In genomic region chr9:5783982-5784381, GRCh38 we compare ENCODE assay signal across 31 cellular contexts. TPM values are rescaled to one million over a fixed set of nuclear protein-coding genes. Genes with fewer than 3 reads are reported as not detected.
A peak's percentile ranks its signal among the peaks of the same experiment; 100 is the strongest.
DNase-seq lines count a peak whose midpoint lies in the region; ATAC-seq, FAIRE-seq and TF ChIP-seq lines count a peak whose summit lies in the region.
"Had no signal": no experiment of that assay in that cellular context is flagged by ENCODE, and none has a peak within 500 bp of the region (broad histone marks: within the 10 kb centered on the region; RNA-seq: fewer than 3 reads in every experiment).

No MANE protein-coding gene starts in this region.

- H3K4me1 ChIP-seq in small intestine (ENCODE audit: control insufficient read depth in 2 of 2, insufficient read depth in 1 of 2, low read depth in 1 of 2, low read length in 1 of 2) (no peaks in the 10 kb centered on the region), BE2C (no peaks in the 10 kb centered on the region)
- H3K4me1 ChIP-seq: foreskin keratinocyte, suprapubic skin had no signal

- POLR2A ChIA-PET in T-cell (lab: Charles Lee) = no interaction called here

- H3K4me3 Mint-ChIP-seq in activated naive CD8-positive, alpha-beta T cell = no peak overlapping the region
- H3K4me3 Mint-ChIP-seq in activated naive CD8-positive, alpha-beta T cell treated with anti-CD3 and anti-CD28 coated beads for 36 hours = no peak overlapping the region
- H3K4me3 Mint-ChIP-seq in T-cell = no peak overlapping the region
- H3K4me3 Mint-ChIP-seq: activated naive CD4-positive, alpha-beta T cell treated with anti-CD3 and anti-CD28 coated beads, Interleukin-2, amount 50 U/mL, for 24 hours; dendritic cell treated with granulocyte-macrophage colony-stimulating factor and Interleukin-4, amounts not matched to agents 40 ng/mL and 50 ng/mL, for 4 days had no signal

- peak overlapping the region; percentile 41 for H3K27ac Mint-ChIP-seq in activated naive CD8-positive, alpha-beta T cell
- H3K27ac Mint-ChIP-seq in activated naive CD8-positive, alpha-beta T cell treated with anti-CD3 and anti-CD28 coated beads for 36 hours = no peak overlapping the region
- peak overlapping the region; percentile 24 to 41 for H3K27ac Mint-ChIP-seq in T-cell
- H3K27ac Mint-ChIP-seq: activated naive CD4-positive, alpha-beta T cell treated with anti-CD3 and anti-CD28 coated beads, Interleukin-2, amount 50 U/mL, for 24 hours; activated T-helper 2 cell treated with anti-CD3 and anti-CD28 coated beads, Interferon-gamma antibody, Interleukin-2, Interleukin-4, amounts not matched to agents 10 μg/mL and 5 μg/mL and 100 μg/mL, durations not matched to agents 14 hours and 24 hours and 36 hours; dendritic cell treated with granulocyte-macrophage colony-stimulating factor and Interleukin-4, amounts not matched to agents 40 ng/mL and 50 ng/mL, for 4 days had no signal

- intact Hi-C loops in left colon (cut with DNase I, micrococcal nuclease) = no loop called here

- H3K27me3 ChIP-seq in small intestine (ENCODE audit: control insufficient read depth in 2 of 2, insufficient read depth in 2 of 2, low read length in 2 of 2) (no peaks in the 10 kb centered on the region), BE2C (no peaks in the 10 kb centered on the region)
- H3K27me3 ChIP-seq: foreskin keratinocyte, hepatocyte, right atrium auricular region, suprapubic skin had no signal

- H3K9me3 ChIP-seq in small intestine (ENCODE audit: control insufficient read depth, low read depth) = no peaks in the 10 kb centered on the region
- H3K9me3 ChIP-seq in BE2C = no peaks in the 10 kb centered on the region
- H3K9me3 ChIP-seq: suprapubic skin had no signal

- peaks cover 23% of the 10 kb centered on the region for H3K4me1 Mint-ChIP-seq in activated naive CD8-positive, alpha-beta T cell (ENCODE audit: low read depth)
- peaks cover 16% of the 10 kb centered on the region for H3K4me1 Mint-ChIP-seq in activated naive CD8-positive, alpha-beta T cell treated with anti-CD3 and anti-CD28 coated beads for 36 hours
- peaks cover 5 to 9% (median 6%) of the 10 kb centered on the region in 3 donors for H3K4me1 Mint-ChIP-seq in T-cell

- DNase-seq in activated naive CD8-positive, alpha-beta T cell treated with anti-CD3 and anti-CD28 coated beads for 36 hours = no peak
- DNase-seq in T-cell = no peak
- DNase-seq in left colon = no peak
- DNase-seq in small intestine = peak; percentile 13
- no peak for DNase-seq in BE2C
- no peak for DNase-seq in COLO829 (ENCODE audit: low spot score)
- DNase-seq in middle frontal gyrus (ENCODE audit: extremely low spot score, low spot score) = no peak
- DNase-seq: activated CD4-positive, alpha-beta T cell treated with anti-CD3 and anti-CD28 coated beads for 4 hours; activated CD8-positive, alpha-beta memory T cell treated with anti-CD3 and anti-CD28 coated beads for 24 hours; activated T-cell treated with anti-CD3 and anti-CD28 coated beads for 4 hours; Calu3; caudate nucleus; DMS79; foreskin keratinocyte; GDM1; mammary epithelial cell; NCI-H1105; NCI-H187; NCI-H510A; stimulated activated CD4-positive, alpha-beta T cell treated with anti-CD3 and anti-CD28 coated beads, Interleukin-1b, Interleukin-23, amount 100 ng/mL, for 48 hours; stimulated activated naive CD4-positive, alpha-beta T cell treated with Interleukin-2 at 50 U/mL for 16 hours had no signal

- H3K4me3 ChIP-seq in small intestine (ENCODE audit: low read depth in 1 of 2, low read length in 2 of 2) (no peak overlapping the region), BE2C (ENCODE audit: low read depth, low read length) (no peak overlapping the region)
- H3K4me3 ChIP-seq: hepatocyte, right atrium auricular region, suprapubic skin had no signal

- H3K27me3 Mint-ChIP-seq in activated naive CD8-positive, alpha-beta T cell = no peaks in the 10 kb centered on the region
- H3K27me3 Mint-ChIP-seq in activated naive CD8-positive, alpha-beta T cell treated with anti-CD3 and anti-CD28 coated beads for 36 hours = no peaks in the 10 kb centered on the region
- H3K27me3 Mint-ChIP-seq in T-cell = no peaks in the 10 kb centered on the region
- H3K27me3 Mint-ChIP-seq: activated naive CD4-positive, alpha-beta T cell treated with anti-CD3 and anti-CD28 coated beads, Interleukin-2, amount 50 U/mL, for 24 hours; dendritic cell treated with granulocyte-macrophage colony-stimulating factor and Interleukin-4, amounts not matched to agents 40 ng/mL and 50 ng/mL, for 4 days had no signal

- H3K36me3 ChIP-seq in small intestine (ENCODE audit: control insufficient read depth in 2 of 2, insufficient read depth in 2 of 2, low read length in 2 of 2) (peaks cover 7 to 15% of the 10 kb centered on the region in 2 donors), BE2C (peaks cover 16% of the 10 kb centered on the region)

- H3K27ac ChIP-seq in small intestine (ENCODE audit: low read depth in 1 of 2, low read length in 1 of 2) = no peak overlapping the region
- H3K27ac ChIP-seq: foreskin keratinocyte, hepatocyte, suprapubic skin, VCaP had no signal

- peaks cover 12% of the 10 kb centered on the region for H3K9me3 Mint-ChIP-seq in activated naive CD8-positive, alpha-beta T cell (ENCODE audit: low read depth)
- H3K9me3 Mint-ChIP-seq in activated naive CD8-positive, alpha-beta T cell treated with anti-CD3 and anti-CD28 coated beads for 36 hours = peaks cover 22% of the 10 kb centered on the region
- H3K9me3 Mint-ChIP-seq in T-cell = peaks cover 11 to 16% (median 13%) of the 10 kb centered on the region in 3 donors

- CTCF ChIA-PET in T-cell (lab: Charles Lee) = no interaction called here

- H3K36me3 Mint-ChIP-seq in activated naive CD8-positive, alpha-beta T cell = peaks cover 49% of the 10 kb centered on the region
- peaks cover 79% of the 10 kb centered on the region for H3K36me3 Mint-ChIP-seq in activated naive CD8-positive, alpha-beta T cell treated with anti-CD3 and anti-CD28 coated beads for 36 hours
- peaks cover 94% of the 10 kb centered on the region for H3K36me3 Mint-ChIP-seq in T-cell

- ATAC-seq in T-cell (replicated peaks in 1 of 4) (no peak), left colon (peak; percentile 20)
- ATAC-seq: esophagus mucosa, foreskin keratinocyte had no signal

- FAIRE-seq in small intestine (lab: Jason Lieb, UNC) = no peak
- FAIRE-seq: astrocyte had no signal

- 73 to 92% (median 78%) methylated on average over 1 of the region's 1 CpG for WGBS in small intestine, 3 donors

- no peak for TF ChIP-seq CTCF in BE2C (IDR thresholded peaks at IDR 0.05; ENCODE audit: low read depth, low read length)

RNA-seq across cellular contexts. Expression of gene ERMP1, which starts 48.9 kb away (rescaled TPM):
- 1 to 10 TPM; 6.6 to 7.0 TPM for total RNA-seq in activated naive CD8-positive, alpha-beta T cell treated with anti-CD3 and anti-CD28 coated beads for 36 hours
- total RNA-seq in T-cell (10 to 100 TPM; 12.1 to 23.5 (median 17.7) TPM), left colon (10 to 100 TPM; 33.6 to 44.5 TPM)
- 1 to 10 TPM; 2.0 to 8.1 (median 2.2) TPM for polyA plus RNA-seq in small intestine
- polyA plus RNA-seq in BE2C (2012; ENCODE audit: insufficient read depth, insufficient read length, low read depth) = 1.6 TPM
